Comparison of ENCODE assay signal across 1 cellular context in the genomic region with DNA sequence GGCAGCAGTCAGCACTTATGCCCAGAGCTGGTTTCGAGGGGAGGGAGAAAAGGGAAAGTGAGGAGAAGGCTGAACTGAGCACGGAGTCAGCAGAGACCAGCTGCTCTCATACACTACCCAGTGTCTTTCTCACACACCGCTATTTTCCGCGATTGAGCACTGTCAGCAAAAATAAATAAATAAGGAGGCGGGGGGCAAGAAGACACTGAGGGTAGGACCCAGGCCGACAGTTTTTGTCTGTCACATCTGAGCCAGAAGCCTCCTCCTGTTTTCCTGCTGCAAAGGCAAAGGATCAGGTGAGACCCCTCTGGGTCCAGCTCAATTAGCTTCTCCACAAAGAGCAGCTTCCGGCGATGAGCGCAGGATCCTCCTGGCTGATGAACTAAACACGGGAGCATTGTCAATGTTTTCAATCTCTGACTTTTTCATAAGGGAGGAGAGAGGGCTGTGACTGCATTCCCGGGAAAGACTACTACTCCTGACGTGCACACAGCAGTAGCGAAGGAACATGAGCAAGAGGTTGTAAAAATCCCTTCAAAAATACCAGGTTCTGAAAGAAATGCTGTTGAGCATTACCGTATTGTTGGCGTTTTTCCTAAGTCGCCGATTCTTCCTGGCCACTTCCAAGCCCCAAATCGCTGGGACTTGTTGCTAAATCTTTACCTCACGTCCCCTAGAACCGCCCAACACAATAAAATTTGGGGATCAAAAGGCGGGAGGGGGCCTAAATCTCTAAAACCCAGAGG.
TF ChIP-seq lines count a peak whose summit lies in the region.

No MANE protein-coding gene starts in this region.

TF ChIP-seq in SK-N-SH treated with all-trans-retinoic acid at 6 μM for 48 hours, 23 proteins besides CTCF, POLR2A, EP300 and RAD21 (continued from another document):
- TF ChIP-seq, protein P1, sequence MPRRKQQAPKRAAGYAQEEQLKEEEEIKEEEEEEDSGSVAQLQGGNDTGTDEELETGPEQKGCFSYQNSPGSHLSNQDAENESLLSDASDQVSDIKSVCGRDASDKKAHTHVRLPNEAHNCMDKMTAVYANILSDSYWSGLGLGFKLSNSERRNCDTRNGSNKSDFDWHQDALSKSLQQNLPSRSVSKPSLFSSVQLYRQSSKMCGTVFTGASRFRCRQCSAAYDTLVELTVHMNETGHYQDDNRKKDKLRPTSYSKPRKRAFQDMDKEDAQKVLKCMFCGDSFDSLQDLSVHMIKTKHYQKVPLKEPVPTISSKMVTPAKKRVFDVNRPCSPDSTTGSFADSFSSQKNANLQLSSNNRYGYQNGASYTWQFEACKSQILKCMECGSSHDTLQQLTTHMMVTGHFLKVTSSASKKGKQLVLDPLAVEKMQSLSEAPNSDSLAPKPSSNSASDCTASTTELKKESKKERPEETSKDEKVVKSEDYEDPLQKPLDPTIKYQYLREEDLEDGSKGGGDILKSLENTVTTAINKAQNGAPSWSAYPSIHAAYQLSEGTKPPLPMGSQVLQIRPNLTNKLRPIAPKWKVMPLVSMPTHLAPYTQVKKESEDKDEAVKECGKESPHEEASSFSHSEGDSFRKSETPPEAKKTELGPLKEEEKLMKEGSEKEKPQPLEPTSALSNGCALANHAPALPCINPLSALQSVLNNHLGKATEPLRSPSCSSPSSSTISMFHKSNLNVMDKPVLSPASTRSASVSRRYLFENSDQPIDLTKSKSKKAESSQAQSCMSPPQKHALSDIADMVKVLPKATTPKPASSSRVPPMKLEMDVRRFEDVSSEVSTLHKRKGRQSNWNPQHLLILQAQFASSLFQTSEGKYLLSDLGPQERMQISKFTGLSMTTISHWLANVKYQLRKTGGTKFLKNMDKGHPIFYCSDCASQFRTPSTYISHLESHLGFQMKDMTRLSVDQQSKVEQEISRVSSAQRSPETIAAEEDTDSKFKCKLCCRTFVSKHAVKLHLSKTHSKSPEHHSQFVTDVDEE (CRISPR knock-in tag; IDR thresholded peaks at IDR 0.05), result no peak
- TF ChIP-seq PPARA (CRISPR knock-in tag; IDR thresholded peaks at IDR 0.05; ENCODE audit: borderline replicate concordance) (no peak), TCF4 (CRISPR knock-in tag; IDR thresholded peaks at IDR 0.05; ENCODE audit: borderline replicate concordance) (no peak), BACH2 (CRISPR knock-in tag; IDR thresholded peaks at IDR 0.05; ENCODE audit: borderline replicate concordance) (no peak), ZFP3 (CRISPR knock-in tag; IDR thresholded peaks at IDR 0.05) (no peak)
- TF ChIP-seq, protein P2, sequence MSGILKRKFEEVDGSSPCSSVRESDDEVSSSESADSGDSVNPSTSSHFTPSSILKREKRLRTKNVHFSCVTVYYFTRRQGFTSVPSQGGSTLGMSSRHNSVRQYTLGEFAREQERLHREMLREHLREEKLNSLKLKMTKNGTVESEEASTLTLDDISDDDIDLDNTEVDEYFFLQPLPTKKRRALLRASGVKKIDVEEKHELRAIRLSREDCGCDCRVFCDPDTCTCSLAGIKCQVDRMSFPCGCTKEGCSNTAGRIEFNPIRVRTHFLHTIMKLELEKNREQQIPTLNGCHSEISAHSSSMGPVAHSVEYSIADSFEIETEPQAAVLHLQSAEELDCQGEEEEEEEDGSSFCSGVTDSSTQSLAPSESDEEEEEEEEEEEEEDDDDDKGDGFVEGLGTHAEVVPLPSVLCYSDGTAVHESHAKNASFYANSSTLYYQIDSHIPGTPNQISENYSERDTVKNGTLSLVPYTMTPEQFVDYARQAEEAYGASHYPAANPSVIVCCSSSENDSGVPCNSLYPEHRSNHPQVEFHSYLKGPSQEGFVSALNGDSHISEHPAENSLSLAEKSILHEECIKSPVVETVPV (CRISPR knock-in tag; IDR thresholded peaks at IDR 0.05), result no peak
